In genomic region chr6:81750660-81751387, GRCh38 we compare ENCODE assay signal across 8 cellular contexts. TPM values are rescaled to one million over a fixed set of nuclear protein-coding genes. Genes with fewer than 3 reads are reported as not detected.
DNase-seq lines count a peak whose midpoint lies in the region; ATAC-seq and TF ChIP-seq lines count a peak whose summit lies in the region.

No MANE protein-coding gene starts in this region.

- peak overlapping the region; percentile 56 for H3K4me3 ChIP-seq in BE2C (ENCODE audit: low read depth, low read length)
- peak overlapping the region; percentile 71 for H3K4me3 ChIP-seq in naive thymus-derived CD4-positive, alpha-beta T cell (ENCODE audit: low read length)

- H3K27ac ChIP-seq in naive thymus-derived CD4-positive, alpha-beta T cell (ENCODE audit: low read depth, low read length), result no peak overlapping the region

- H3K9me3 ChIP-seq in BE2C, result no peaks in the 10 kb centered on the region
- H3K9me3 ChIP-seq in naive thymus-derived CD4-positive, alpha-beta T cell (ENCODE audit: control insufficient read depth in 2 of 3, low read length in 3 of 3), result no peaks in the 10 kb centered on the region

- peaks cover 47% of the 10 kb centered on the region for H3K4me1 Mint-ChIP-seq in chondrocyte (ENCODE audit: low read depth)
- peaks cover 22 to 48% (median 45%) of the 10 kb centered on the region in 7 donors for H3K4me1 Mint-ChIP-seq in naive thymus-derived CD4-positive, alpha-beta T cell

- no peaks in the 10 kb centered on the region for H3K27me3 Mint-ChIP-seq in chondrocyte (ENCODE audit: low read depth)
- H3K27me3 Mint-ChIP-seq in naive thymus-derived CD4-positive, alpha-beta T cell, result peaks cover 0 to 57% (median 0%) of the 10 kb centered on the region in 5 donors

- DNase-seq in BE2C (no peak), LHCN-M2 (ENCODE audit: low read depth) (peak; percentile 37), chondrocyte (ENCODE audit: low spot score) (no peak), SHP77 (lab: John Stamatoyannopoulos, UW) (no peak)
- peak in 1 of 9 donors; percentile 2 for DNase-seq in naive thymus-derived CD4-positive, alpha-beta T cell

- no peak for ATAC-seq in naive thymus-derived CD4-positive, alpha-beta T cell
- ATAC-seq in GM19452 (IDR thresholded peaks at IDR 0.05; ENCODE audit: unreplicated experiment) (no peak), HG03280 (IDR thresholded peaks at IDR 0.05; ENCODE audit: unreplicated experiment) (no peak), HG02798 (IDR thresholded peaks at IDR 0.05; ENCODE audit: poor library complexity, unreplicated experiment) (no peak)

- peaks cover 28% of the 10 kb centered on the region for H3K36me3 Mint-ChIP-seq in chondrocyte (ENCODE audit: low read depth)
- H3K36me3 Mint-ChIP-seq in naive thymus-derived CD4-positive, alpha-beta T cell, result peaks cover 0 to 17% (median 3%) of the 10 kb centered on the region in 5 donors

- POLR2A ChIA-PET in naive thymus-derived CD4-positive, alpha-beta T cell (lab: Charles Lee), result interaction anchor here (0.6 to 1.3 kb wide), 3 partner anchors 9 to 1740 kb away, joined by 3 read pairs; no protein-coding TSS in a partner anchor

- no peaks in the 10 kb centered on the region for H3K36me3 ChIP-seq in BE2C
- peaks cover 0 to 10% (median 0%) of the 10 kb centered on the region in 3 experiments for H3K36me3 ChIP-seq in naive thymus-derived CD4-positive, alpha-beta T cell (ENCODE audit: control insufficient read depth in 2 of 3, insufficient read depth in 3 of 3, low read length in 3 of 3)

- H3K27ac Mint-ChIP-seq in chondrocyte (ENCODE audit: unreplicated experiment), result peak overlapping the region; percentile 99
- H3K27ac Mint-ChIP-seq in naive thymus-derived CD4-positive, alpha-beta T cell, result peak overlapping the region in 8 of 9 donors; percentile 76 to 99 (median 96)

- H3K27me3 ChIP-seq in BE2C, result no peaks in the 10 kb centered on the region
- H3K27me3 ChIP-seq in naive thymus-derived CD4-positive, alpha-beta T cell (ENCODE audit: control insufficient read depth in 2 of 2, insufficient read depth in 2 of 2, low read length in 2 of 2), result no peaks in the 10 kb centered on the region

- H3K4me3 Mint-ChIP-seq in chondrocyte (ENCODE audit: unreplicated experiment), result peak overlapping the region; percentile 86
- peak overlapping the region; percentile 87 to 99 (median 98) for H3K4me3 Mint-ChIP-seq in naive thymus-derived CD4-positive, alpha-beta T cell

- peaks cover 5% of the 10 kb centered on the region; the same call in 1 of the 2 replicates for H3K4me1 ChIP-seq in BE2C
- peaks cover 4 to 8% of the 10 kb centered on the region in 2 donors for H3K4me1 ChIP-seq in naive thymus-derived CD4-positive, alpha-beta T cell (ENCODE audit: control insufficient read depth in 2 of 2, insufficient read depth in 2 of 2, low read length in 2 of 2)

- intact Hi-C loops in naive thymus-derived CD4-positive, alpha-beta T cell (cut with micrococcal nuclease), result loop anchor here (5.0 to 10.0 kb wide), 7 partner anchors 509 to 1804 kb away; partner anchors contain the start of genes DOP1A (in 1 of the 2), ELOVL4 (in 1 of the 2), PGM3 (in 1 of the 2) and RWDD2A (in 1 of the 2)

- TF ChIP-seq CTCF in BE2C (IDR thresholded peaks at IDR 0.05; ENCODE audit: low read depth, low read length), result no peak
- TF ChIP-seq CTCF in chondrocyte (IDR thresholded peaks at IDR 0.05), result no peak

- no peaks in the 10 kb centered on the region for H3K9me3 Mint-ChIP-seq in chondrocyte (ENCODE audit: low read depth)
- no peaks in the 10 kb centered on the region for H3K9me3 Mint-ChIP-seq in naive thymus-derived CD4-positive, alpha-beta T cell

- CTCF ChIA-PET in naive thymus-derived CD4-positive, alpha-beta T cell (lab: Charles Lee), result no interaction called here

RNA-seq across cellular contexts. Expression of gene TENT5A, which starts 1.7 kb away (rescaled TPM):
- polyA plus RNA-seq in BE2C (2012; ENCODE audit: insufficient read depth, insufficient read length, low read depth), result 1.4 TPM
- 17.6 and 18.7 TPM in 2 replicates for total RNA-seq in LHCN-M2 (2014; rRNA removed)
- polyA plus RNA-seq in LHCN-M2 (2012), result 3.2 TPM
- 25.8 to 57.9 TPM (median 27.9 TPM) in 3 replicates for total RNA-seq in chondrocyte
- total RNA-seq in naive thymus-derived CD4-positive, alpha-beta T cell, result 10 to 100 TPM in 2 of 5 experiments, 1 to 10 TPM in 2, under 1 TPM in 1; 0.80 to 12.5 (median 7.4) TPM
- 1 to 10 TPM; 2.4 to 5.2 TPM for polyA plus RNA-seq in naive thymus-derived CD4-positive, alpha-beta T cell
